Comparison of ENCODE assay signal across 1 cellular context in the genomic region with DNA sequence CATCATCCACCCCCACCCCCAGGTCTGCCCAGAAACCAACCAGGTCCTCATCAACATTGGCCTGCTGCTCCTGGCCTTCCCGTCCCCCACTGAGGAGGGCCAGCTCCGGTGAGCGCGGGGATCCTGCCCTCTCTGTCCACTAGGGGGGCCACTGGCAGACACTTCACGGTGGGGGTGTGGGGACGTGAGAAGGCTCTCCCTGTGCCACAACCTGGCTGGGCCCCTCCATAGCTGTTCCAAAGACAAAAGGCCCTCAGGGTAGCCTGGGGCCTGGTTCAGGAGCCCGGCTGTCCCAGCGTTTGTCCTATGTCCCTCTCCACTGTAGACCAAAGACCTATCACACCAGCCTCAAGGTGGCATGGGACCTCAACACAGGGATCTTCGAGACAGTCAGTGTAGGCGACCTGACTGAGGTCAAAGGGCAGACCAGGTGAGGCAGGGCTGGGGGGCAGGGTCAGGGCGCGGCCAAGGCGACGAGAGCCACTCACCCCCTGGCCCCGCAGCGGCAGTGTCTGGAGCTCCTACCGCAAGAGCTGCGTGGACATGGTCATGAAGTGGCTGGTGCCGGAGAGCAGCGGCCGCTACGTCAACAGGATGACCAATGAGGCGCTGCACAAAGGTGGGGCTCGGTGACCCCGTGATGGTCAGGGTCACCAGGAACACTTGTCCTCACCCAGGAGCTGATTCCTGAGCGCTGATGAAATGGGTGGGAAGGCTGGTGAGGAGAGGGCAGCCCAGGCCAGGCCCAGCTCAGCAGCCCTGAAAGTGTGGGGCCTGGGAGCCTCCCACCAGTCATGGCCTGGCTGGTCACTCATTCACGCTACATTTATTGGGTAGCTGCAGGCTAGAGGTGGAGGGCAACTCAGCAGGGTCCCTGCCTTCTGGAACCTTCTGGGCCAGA.
TF ChIP-seq lines count a peak whose summit lies in the region.

No MANE protein-coding gene starts in this region.

TF ChIP-seq in K562, 482 proteins besides CTCF, POLR2A, EP300 and RAD21:
- peak; percentile 56 for TF ChIP-seq RBFOX2 (IDR thresholded peaks at IDR 0.05; ENCODE audit: low read depth, low read length)
- no peak for TF ChIP-seq ZSCAN29 (IDR thresholded peaks at IDR 0.05)
- no peak for TF ChIP-seq AFF1 (IDR thresholded peaks at IDR 0.05; ENCODE audit: low read depth in 1 of 2, partially characterized antibody in 2 of 2)
- no peak for TF ChIP-seq ZNF134 (CRISPR knock-in tag; conservative IDR thresholded peaks at IDR 0.05)
- no peak for TF ChIP-seq NKRF (IDR thresholded peaks at IDR 0.05; ENCODE audit: borderline replicate concordance)
- TF ChIP-seq POLR3A (IDR thresholded peaks at IDR 0.05; ENCODE audit: borderline replicate concordance, extremely low read depth, insufficient read depth, insufficient read length), result no peak
- TF ChIP-seq ZNF12 (CRISPR knock-in tag; IDR thresholded peaks at IDR 0.05), result no peak
- no peak for TF ChIP-seq ELK1 (CRISPR knock-in tag; IDR thresholded peaks at IDR 0.05)
- TF ChIP-seq, protein P1, sequence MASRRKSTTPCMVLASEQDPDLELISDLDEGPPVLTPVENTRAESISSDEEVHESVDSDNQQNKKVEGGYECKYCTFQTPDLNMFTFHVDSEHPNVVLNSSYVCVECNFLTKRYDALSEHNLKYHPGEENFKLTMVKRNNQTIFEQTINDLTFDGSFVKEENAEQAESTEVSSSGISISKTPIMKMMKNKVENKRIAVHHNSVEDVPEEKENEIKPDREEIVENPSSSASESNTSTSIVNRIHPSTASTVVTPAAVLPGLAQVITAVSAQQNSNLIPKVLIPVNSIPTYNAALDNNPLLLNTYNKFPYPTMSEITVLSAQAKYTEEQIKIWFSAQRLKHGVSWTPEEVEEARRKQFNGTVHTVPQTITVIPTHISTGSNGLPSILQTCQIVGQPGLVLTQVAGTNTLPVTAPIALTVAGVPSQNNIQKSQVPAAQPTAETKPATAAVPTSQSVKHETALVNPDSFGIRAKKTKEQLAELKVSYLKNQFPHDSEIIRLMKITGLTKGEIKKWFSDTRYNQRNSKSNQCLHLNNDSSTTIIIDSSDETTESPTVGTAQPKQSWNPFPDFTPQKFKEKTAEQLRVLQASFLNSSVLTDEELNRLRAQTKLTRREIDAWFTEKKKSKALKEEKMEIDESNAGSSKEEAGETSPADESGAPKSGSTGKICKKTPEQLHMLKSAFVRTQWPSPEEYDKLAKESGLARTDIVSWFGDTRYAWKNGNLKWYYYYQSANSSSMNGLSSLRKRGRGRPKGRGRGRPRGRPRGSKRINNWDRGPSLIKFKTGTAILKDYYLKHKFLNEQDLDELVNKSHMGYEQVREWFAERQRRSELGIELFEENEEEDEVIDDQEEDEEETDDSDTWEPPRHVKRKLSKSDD (conservative IDR thresholded peaks at IDR 0.05; ENCODE audit: low read length), result no peak
- TF ChIP-seq SMARCC2 (IDR thresholded peaks at IDR 0.05; ENCODE audit: low read depth), result no peak
- TF ChIP-seq, protein P2, sequence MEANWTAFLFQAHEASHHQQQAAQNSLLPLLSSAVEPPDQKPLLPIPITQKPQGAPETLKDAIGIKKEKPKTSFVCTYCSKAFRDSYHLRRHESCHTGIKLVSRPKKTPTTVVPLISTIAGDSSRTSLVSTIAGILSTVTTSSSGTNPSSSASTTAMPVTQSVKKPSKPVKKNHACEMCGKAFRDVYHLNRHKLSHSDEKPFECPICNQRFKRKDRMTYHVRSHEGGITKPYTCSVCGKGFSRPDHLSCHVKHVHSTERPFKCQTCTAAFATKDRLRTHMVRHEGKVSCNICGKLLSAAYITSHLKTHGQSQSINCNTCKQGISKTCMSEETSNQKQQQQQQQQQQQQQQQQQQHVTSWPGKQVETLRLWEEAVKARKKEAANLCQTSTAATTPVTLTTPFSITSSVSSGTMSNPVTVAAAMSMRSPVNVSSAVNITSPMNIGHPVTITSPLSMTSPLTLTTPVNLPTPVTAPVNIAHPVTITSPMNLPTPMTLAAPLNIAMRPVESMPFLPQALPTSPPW (CRISPR knock-in tag; IDR thresholded peaks at IDR 0.05), result no peak
- TF ChIP-seq, protein P3, sequence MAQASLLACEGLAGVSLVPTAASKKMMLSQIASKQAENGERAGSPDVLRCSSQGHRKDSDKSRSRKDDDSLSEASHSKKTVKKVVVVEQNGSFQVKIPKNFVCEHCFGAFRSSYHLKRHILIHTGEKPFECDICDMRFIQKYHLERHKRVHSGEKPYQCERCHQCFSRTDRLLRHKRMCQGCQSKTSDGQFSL (CRISPR knock-in tag; IDR thresholded peaks at IDR 0.05), result peak; percentile 30; the same call in 1 of the 2 replicates
- TF ChIP-seq, protein P3 (tag; IDR thresholded peaks at IDR 0.05), result no peak; a peak in 1 of 4 replicates
- TF ChIP-seq, protein P4, sequence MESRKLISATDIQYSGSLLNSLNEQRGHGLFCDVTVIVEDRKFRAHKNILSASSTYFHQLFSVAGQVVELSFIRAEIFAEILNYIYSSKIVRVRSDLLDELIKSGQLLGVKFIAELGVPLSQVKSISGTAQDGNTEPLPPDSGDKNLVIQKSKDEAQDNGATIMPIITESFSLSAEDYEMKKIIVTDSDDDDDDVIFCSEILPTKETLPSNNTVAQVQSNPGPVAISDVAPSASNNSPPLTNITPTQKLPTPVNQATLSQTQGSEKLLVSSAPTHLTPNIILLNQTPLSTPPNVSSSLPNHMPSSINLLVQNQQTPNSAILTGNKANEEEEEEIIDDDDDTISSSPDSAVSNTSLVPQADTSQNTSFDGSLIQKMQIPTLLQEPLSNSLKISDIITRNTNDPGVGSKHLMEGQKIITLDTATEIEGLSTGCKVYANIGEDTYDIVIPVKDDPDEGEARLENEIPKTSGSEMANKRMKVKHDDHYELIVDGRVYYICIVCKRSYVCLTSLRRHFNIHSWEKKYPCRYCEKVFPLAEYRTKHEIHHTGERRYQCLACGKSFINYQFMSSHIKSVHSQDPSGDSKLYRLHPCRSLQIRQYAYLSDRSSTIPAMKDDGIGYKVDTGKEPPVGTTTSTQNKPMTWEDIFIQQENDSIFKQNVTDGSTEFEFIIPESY (CRISPR knock-in tag; IDR thresholded peaks at IDR 0.05), result peak; percentile 83; the same call in 1 of the 2 replicates
- TF ChIP-seq ATF1 (CRISPR knock-in tag; IDR thresholded peaks at IDR 0.05), result no peak
- no peak for TF ChIP-seq ATF1 (tag; IDR thresholded peaks at IDR 0.05)
- no peak for TF ChIP-seq SFPQ (IDR thresholded peaks at IDR 0.05; ENCODE audit: low read depth, low read length)
- TF ChIP-seq NELFE (IDR thresholded peaks at IDR 0.05; ENCODE audit: insufficient read depth, insufficient read length), result no peak
- no peak for TF ChIP-seq KDM2B (CRISPR knock-in tag; IDR thresholded peaks at IDR 0.05)
- no peak for TF ChIP-seq HDAC8 (tag; IDR thresholded peaks at IDR 0.05)
- TF ChIP-seq POLR2B (IDR thresholded peaks at IDR 0.05; ENCODE audit: low read depth, partially characterized antibody), result peak; percentile 17
- TF ChIP-seq POLR2G (IDR thresholded peaks at IDR 0.05; ENCODE audit: low read depth, low read length), result peak; percentile 62; the same call in 1 of the 2 replicates
- peak; percentile 32; the same call in 1 of the 2 replicates for TF ChIP-seq NR2C1 (IDR thresholded peaks at IDR 0.05)
- peak; percentile 52; the same call in 1 of the 2 replicates for TF ChIP-seq NR2C1 (tag; IDR thresholded peaks at IDR 0.05)
- no peak for TF ChIP-seq NR2C2 (CRISPR knock-in tag; IDR thresholded peaks at IDR 0.05)
- TF ChIP-seq NR2C2 (tag; IDR thresholded peaks at IDR 0.05), result 0 out of 2 replicates have a peak, but pooled peaks have one; percentile 18
- TF ChIP-seq ZNF324 (CRISPR knock-in tag; IDR thresholded peaks at IDR 0.05), result no peak
